ENCODE assay signal across 8 cellular contexts in genomic region chr7:27346531-27347260, GRCh38.
DNase-seq lines count a peak whose midpoint lies in the region; ATAC-seq, FAIRE-seq and TF ChIP-seq lines count a peak whose summit lies in the region.

No MANE protein-coding gene starts in this region.

- H3K9me3 ChIP-seq in ovary (no peaks in the 10 kb centered on the region), small intestine (ENCODE audit: control insufficient read depth, low read depth) (no peaks in the 10 kb centered on the region)

- H3K27ac ChIP-seq in ovary (no peak overlapping the region), small intestine (ENCODE audit: low read depth in 1 of 2, low read length in 1 of 2) (no peak overlapping the region)

- no peaks in the 10 kb centered on the region for H3K36me3 Mint-ChIP-seq in Calu3 (ENCODE audit: insufficient read depth, unreplicated experiment)

- H3K27me3 Mint-ChIP-seq in Calu3 (ENCODE audit: unreplicated experiment), result no peaks in the 10 kb centered on the region

- no peak overlapping the region for H3K4me3 ChIP-seq in ovary
- no peak overlapping the region for H3K4me3 ChIP-seq in small intestine (ENCODE audit: low read depth in 1 of 2, low read length in 2 of 2)

- no peak for TF ChIP-seq CTCF in Calu3 (IDR thresholded peaks at IDR 0.05; ENCODE audit: unreplicated experiment)
- no peak for TF ChIP-seq CTCF in ovary (IDR thresholded peaks at IDR 0.05)

- peaks cover 32% of the 10 kb centered on the region for H3K4me1 Mint-ChIP-seq in Calu3 (ENCODE audit: low read depth, unreplicated experiment)

- no peaks in the 10 kb centered on the region for H3K36me3 ChIP-seq in ovary
- H3K36me3 ChIP-seq in small intestine (ENCODE audit: control insufficient read depth in 2 of 2, insufficient read depth in 2 of 2, low read length in 2 of 2), result no peaks in the 10 kb centered on the region

- ATAC-seq in activated CD4-positive, CD25-positive, alpha-beta regulatory T cell treated with anti-CD3 and anti-CD28 coated beads, Interleukin-2, amount 50 U/mL, for 24 hours, result no peak
- ATAC-seq in GM18858 (IDR thresholded peaks at IDR 0.05; ENCODE audit: unreplicated experiment), result no peak

- peak overlapping the region; percentile 46 for H3K4me3 Mint-ChIP-seq in Calu3 (ENCODE audit: low read depth, unreplicated experiment)

- peak overlapping the region; percentile 64 for H3K27ac Mint-ChIP-seq in Calu3 (ENCODE audit: unreplicated experiment)

- TF ChIP-seq POLR2A in ovary (IDR thresholded peaks at IDR 0.05), result no peak

- WGBS in ovary, 3 donors, result 20 to 28% (median 22%) methylated on average over 10 of the region's 10 CpGs
- WGBS in small intestine, 3 donors, result 9 to 44% (median 28%) methylated on average over 10 of the region's 10 CpGs

- CTCF ChIA-PET in Calu3 (lab: Charles Lee), result interaction anchor here (1.0 to 1.6 kb wide), 2 partner anchors 33 to 108 kb away, joined by 3 to 4 read pairs; no protein-coding TSS in a partner anchor

- TSS peak; percentile 68 for BruUV-seq in Calu3 (replicated peaks; lab: Mats Ljungman, UMichigan)

- no peaks in the 10 kb centered on the region for H3K9me3 Mint-ChIP-seq in Calu3 (ENCODE audit: low read depth, unreplicated experiment)

- intact Hi-C loops in Calu3 (cut with micrococcal nuclease; ENCODE audit: unreplicated experiment) (loop anchor here (2.0 kb wide), 1 partner anchor 74 kb away; no protein-coding TSS in a partner anchor), ovary (cut with DNase I) (no loop called here)

- no peak for FAIRE-seq in small intestine (lab: Jason Lieb, UNC)

- peak; percentile 91 for DNase-seq in Calu3
- DNase-seq in NCI-H2196 (lab: John Stamatoyannopoulos, UW; ENCODE audit: unreplicated experiment), result peak; percentile 34
- DNase-seq in epidermal melanocyte (ENCODE audit: insufficient read length, low spot score), result peak; percentile 56
- DNase-seq in ovary, result peak; percentile 34 to 47 (median 46)
- no peak for DNase-seq in small intestine
- no peak for DNase-seq in GOT3 (lab: John Stamatoyannopoulos, UW)

- H3K27me3 ChIP-seq in ovary, result no peaks in the 10 kb centered on the region
- peaks cover 0 to 6% of the 10 kb centered on the region in 2 donors for H3K27me3 ChIP-seq in small intestine (ENCODE audit: control insufficient read depth in 2 of 2, insufficient read depth in 2 of 2, low read length in 2 of 2)

- no peak for TF ChIP-seq EP300 in ovary (IDR thresholded peaks at IDR 0.05)

- H3K4me1 ChIP-seq in ovary (ENCODE audit: insufficient read depth) (peaks cover 2% of the 10 kb centered on the region), small intestine (ENCODE audit: control insufficient read depth in 2 of 2, insufficient read depth in 1 of 2, low read depth in 1 of 2, low read length in 1 of 2) (no peaks in the 10 kb centered on the region)

Comparison
In these comparisons a context has a peak if more than half of its experiments do, and no peak if none do; other contexts are left out.
1. DNase-seq: peak in Calu3 (single experiment), NCI-H2196 (single experiment), epidermal melanocyte (single experiment) and ovary (5 of 5); none in small intestine (single experiment) and GOT3 (single experiment).